Comparison of ENCODE assay signal across 8 cellular contexts in genomic region chr2:226791056-226791486, GRCh38. TPM values are rescaled to one million over a fixed set of nuclear protein-coding genes. Genes with fewer than 3 reads are reported as not detected.
A peak's percentile ranks its signal among the peaks of the same experiment; 100 is the strongest.
DNase-seq lines count a peak whose midpoint lies in the region; ATAC-seq and TF ChIP-seq lines count a peak whose summit lies in the region.

No MANE protein-coding gene starts in this region.

- peaks cover 59% of the 10 kb centered on the region for H3K4me1 Mint-ChIP-seq in activated CD8-positive, alpha-beta T cell treated with anti-CD3 and anti-CD28 coated beads for 36 hours (ENCODE audit: low read depth)

- TF ChIP-seq CTCF in NB4 (IDR thresholded peaks at IDR 0.05; ENCODE audit: low read depth, low read length) (no peak), neutrophil (IDR thresholded peaks at IDR 0.05) (no peak)
- no peak for TF ChIP-seq CTCF in activated CD8-positive, alpha-beta T cell treated with anti-CD3 and anti-CD28 coated beads for 36 hours (IDR thresholded peaks at IDR 0.05)

- no peak overlapping the region for H3K27ac ChIP-seq in neutrophil

- POLR2A ChIA-PET in HEK293T (lab: Yijun Ruan, JAX), result no interaction called here
- POLR2A ChIA-PET in activated CD8-positive, alpha-beta T cell treated with anti-CD3 and anti-CD28 coated beads for 36 hours (lab: Charles Lee), result interaction anchor here (0.5 to 2.7 kb wide), 6 partner anchors 9 to 401 kb away, joined by 3 to 16 read pairs (median 4); partner anchors contain the start of gene RHBDD1

- H3K4me3 ChIP-seq in NB4 (ENCODE audit: low read depth, low read length) (peak overlapping the region; percentile 51), neutrophil (ENCODE audit: low read depth in 1 of 2, low read length in 1 of 2) (peak overlapping the region; percentile 68 to 70)

- DNase-seq in stimulated activated naive CD4-positive, alpha-beta T cell (lab: John Stamatoyannopoulos, UW), result peak in 4 of 6 experiments; percentile 70 to 94 (median 86)
- DNase-seq in stimulated activated naive CD4-positive, alpha-beta T cell treated with Interleukin-2 at 50 U/mL for 16 hours (lab: John Stamatoyannopoulos, UW), result no peak
- DNase-seq in HEK293T (ENCODE audit: extremely low spot score) (peak; percentile 52), NB4 (ENCODE audit: low read depth) (no peak), germinal center (ENCODE audit: low spot score) (peak; percentile 74), GDM1 (lab: John Stamatoyannopoulos, UW) (no peak)
- DNase-seq in activated CD8-positive, alpha-beta T cell treated with anti-CD3 and anti-CD28 coated beads for 36 hours, result peak; percentile 81

- peaks cover 6% of the 10 kb centered on the region for H3K36me3 Mint-ChIP-seq in activated CD8-positive, alpha-beta T cell treated with anti-CD3 and anti-CD28 coated beads for 36 hours (ENCODE audit: low read depth)

- CTCF ChIA-PET in HEK293T (lab: Yijun Ruan, JAX), result no interaction called here
- CTCF ChIA-PET in activated CD8-positive, alpha-beta T cell treated with anti-CD3 and anti-CD28 coated beads for 36 hours (lab: Charles Lee), result interaction anchor here (1.2 to 4.2 kb wide), 3 partner anchors 8 to 44 kb away, joined by 3 to 29 read pairs (median 4); partner anchors contain the start of gene IRS1

- H3K9me3 ChIP-seq in neutrophil, result no peaks in the 10 kb centered on the region

- no peaks in the 10 kb centered on the region for H3K27me3 Mint-ChIP-seq in activated CD8-positive, alpha-beta T cell treated with anti-CD3 and anti-CD28 coated beads for 36 hours

- peaks cover 3 to 6% of the 10 kb centered on the region in 2 experiments for H3K4me1 ChIP-seq in neutrophil (ENCODE audit: control insufficient read depth in 1 of 2, insufficient read depth in 1 of 2, low read depth in 1 of 2, low read length in 1 of 2)

- H3K27ac Mint-ChIP-seq in activated CD8-positive, alpha-beta T cell treated with anti-CD3 and anti-CD28 coated beads for 36 hours, result peak overlapping the region; percentile 97

- no peak for TF ChIP-seq POLR2A in NB4 (IDR thresholded peaks at IDR 0.05; ENCODE audit: extremely low read depth, insufficient read length)

- intact Hi-C loops in activated CD8-positive, alpha-beta T cell treated with anti-CD3 and anti-CD28 coated beads for 36 hours (cut with micrococcal nuclease), result no loop called here

- no peaks in the 10 kb centered on the region for H3K36me3 ChIP-seq in neutrophil

- H3K9me3 Mint-ChIP-seq in activated CD8-positive, alpha-beta T cell treated with anti-CD3 and anti-CD28 coated beads for 36 hours, result no peaks in the 10 kb centered on the region

- H3K4me3 Mint-ChIP-seq in activated CD8-positive, alpha-beta T cell treated with anti-CD3 and anti-CD28 coated beads for 36 hours, result peak overlapping the region; percentile 87

- ATAC-seq in activated CD8-positive, alpha-beta T cell treated with anti-CD3 and anti-CD28 coated beads for 36 hours, result peak; percentile 59

- H3K27me3 ChIP-seq in neutrophil, result peaks cover 77% of the 10 kb centered on the region

TF ChIP-seq in HEK293T, 16 proteins besides CTCF, POLR2A, EP300 and RAD21:
- no peak for TF ChIP-seq LEF1 (IDR thresholded peaks at IDR 0.05; ENCODE audit: borderline replicate concordance)
- TF ChIP-seq NFRKB (IDR thresholded peaks at IDR 0.05), result peak; percentile 44; the same call in 1 of the 2 replicates
- TF ChIP-seq ARNT (IDR thresholded peaks at IDR 0.05), result no peak
- no peak for TF ChIP-seq SP1 (IDR thresholded peaks at IDR 0.05)
- peak; percentile 100 for TF ChIP-seq L3MBTL2 (conservative IDR thresholded peaks at IDR 0.05)
- no peak for TF ChIP-seq CTBP1 (IDR thresholded peaks at IDR 0.05; ENCODE audit: borderline replicate concordance)
- no peak for TF ChIP-seq SUZ12 (IDR thresholded peaks at IDR 0.05)
- TF ChIP-seq ZNF384 (IDR thresholded peaks at IDR 0.05), result no peak
- TF ChIP-seq BHLHE40 (IDR thresholded peaks at IDR 0.05; ENCODE audit: borderline replicate concordance), result no peak
- no peak for TF ChIP-seq TARDBP (IDR thresholded peaks at IDR 0.05)
- TF ChIP-seq HDGF (IDR thresholded peaks at IDR 0.05; ENCODE audit: borderline replicate concordance), result no peak

RNA-seq across cellular contexts. Expression of gene IRS1, which starts 8.5 kb away (rescaled TPM):
- total RNA-seq in activated CD8-positive, alpha-beta T cell treated with anti-CD3 and anti-CD28 coated beads for 36 hours, result 1 to 10 TPM; 3.5 to 4.0 TPM

RNA-seq across cellular contexts. Expression of gene RHBDD1, which starts 44.8 kb away (rescaled TPM):
- 10 to 100 TPM; 34.3 to 35.9 TPM for total RNA-seq in activated CD8-positive, alpha-beta T cell treated with anti-CD3 and anti-CD28 coated beads for 36 hours

Comparison
In these comparisons a context has a peak if more than half of its experiments do, and no peak if none do; other contexts are left out.
1. DNase-seq: peak in stimulated activated naive CD4-positive, alpha-beta T cell (4 of 6), HEK293T (single experiment), activated CD8-positive, alpha-beta T cell treated with anti-CD3 and anti-CD28 coated beads for 36 hours (single experiment) and germinal center (single experiment); none in stimulated activated naive CD4-positive, alpha-beta T cell treated with Interleukin-2 at 50 U/mL for 16 hours (single experiment), NB4 (single experiment) and GDM1 (single experiment).